In the genomic region with DNA sequence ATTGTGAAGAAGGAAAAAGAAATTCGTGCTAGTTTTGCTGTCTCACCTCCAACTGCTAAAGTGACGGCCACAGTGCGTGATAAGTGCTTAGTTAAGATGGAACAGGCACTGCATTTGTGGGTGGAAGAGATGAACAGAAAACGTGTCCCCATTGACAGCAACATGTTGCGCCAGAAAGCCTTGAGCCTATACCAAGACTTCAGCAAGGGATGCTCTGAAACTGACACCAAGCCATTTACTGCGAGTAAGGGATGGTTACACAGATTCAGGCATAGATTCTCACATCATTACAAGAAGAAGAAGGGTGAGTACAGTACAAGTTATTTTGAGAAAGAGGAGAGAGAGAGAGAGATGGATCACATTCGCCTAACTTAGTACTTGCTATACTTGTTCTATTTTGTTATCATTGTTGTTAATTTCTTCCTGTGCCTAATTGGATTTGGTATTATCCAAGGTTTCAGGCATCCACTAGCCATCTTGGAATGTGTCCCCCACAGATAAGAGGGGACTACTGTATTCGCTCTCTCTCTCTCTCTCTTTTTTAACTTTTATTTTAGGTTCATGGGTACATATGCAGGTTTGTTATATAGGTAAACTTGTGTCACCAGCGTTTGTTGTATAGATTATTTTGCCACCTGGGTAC, we compare ENCODE assay signal across 8 cellular contexts. TPM values are rescaled to one million over a fixed set of nuclear protein-coding genes. Genes with fewer than 3 reads are reported as not detected.
A peak's percentile ranks its signal among the peaks of the same experiment; 100 is the strongest.
DNase-seq lines count a peak whose midpoint lies in the region; ATAC-seq, FAIRE-seq and TF ChIP-seq lines count a peak whose summit lies in the region.
"Not testable (repeated sequence)": the region's sequence is repeated elsewhere in the genome, so short reads cannot be mapped to it uniquely, and the experiment has no call there.

No MANE protein-coding gene starts in this region.

- not testable (repeated sequence) for H3K4ac ChIP-seq in H9 (ENCODE audit: low read depth, low read length)

- H3K23me2 ChIP-seq in H9 (ENCODE audit: insufficient read length, low read depth, low read length, poor library complexity, severe bottlenecking): not testable (repeated sequence)

- H3K27me3 Mint-ChIP-seq in H9 (ENCODE audit: low read depth); activated T-cell treated with anti-CD3 and anti-CD28 coated beads, Interleukin-2, amount 50 U/mL, for 4 hours (ENCODE audit: low read depth): not testable (repeated sequence)

- not testable (repeated sequence) for H2BK12ac ChIP-seq in H9 (ENCODE audit: insufficient read length, low read depth, low read length)

- not testable (repeated sequence) for FAIRE-seq in A549 (lab: Jason Lieb, UNC)

- 75% methylated on average over 8 of the region's 9 CpGs for WGBS in A549 (ENCODE audit: missing lambda C conversion rate)
- WGBS in H9 (ENCODE audit: extremely low coverage, insufficient read length, low lambda C conversion rate): no CpG with 5 or more reads among the region's 9 CpGs

- not testable (repeated sequence) for H3T11ph ChIP-seq in H9 (ENCODE audit: low read length)

- not testable (repeated sequence) for H3K27ac ChIP-seq in A549
- H3K27ac ChIP-seq in H9 (ENCODE audit: insufficient read length, low read depth, low read length): peak overlapping the region; percentile 43
- H3K27ac ChIP-seq in OCI-LY3 (ENCODE audit: low read length): peak overlapping the region; percentile 97

- CTCF ChIA-PET in A549 (lab: Yijun Ruan, JAX): interaction anchor here (1.2 to 1.4 kb wide), 2 partner anchors 10 to 26 kb away, joined by 3 to 4 read pairs; no protein-coding TSS in a partner anchor

- not testable (repeated sequence) for H3K9me3 ChIP-seq in A549; H9 (ENCODE audit: control insufficient read depth, low read depth, low read length); OCI-LY3 (ENCODE audit: insufficient read depth, low read length)

- not testable (repeated sequence) for H2BK5ac ChIP-seq in H9 (ENCODE audit: insufficient read length, low read length)

- H3K4me3 ChIP-seq in A549: not testable (repeated sequence)
- H3K4me3 ChIP-seq in OCI-LY3 (ENCODE audit: low read length): peak overlapping the region; percentile 75

- not testable (repeated sequence) for H3K23ac ChIP-seq in H9 (ENCODE audit: insufficient read length, low read depth, low read length)

- not testable (repeated sequence) for H3K36me3 ChIP-seq in OCI-LY3 (replicated peaks; ENCODE audit: low read depth, low read length)

- H3K4me1 ChIP-seq in A549 (peaks cover 14% of the 10 kb centered on the region), OCI-LY3 (ENCODE audit: low read length) (peaks cover 35% of the 10 kb centered on the region)
- H3K4me1 ChIP-seq in H9 (ENCODE audit: insufficient read depth, low read length): not testable (repeated sequence)

- not testable (repeated sequence) for H4K8ac ChIP-seq in H9 (replicated peaks; ENCODE audit: insufficient read length, low read depth, low read length)

- not testable (repeated sequence) for H3K9ac ChIP-seq in H9 (ENCODE audit: extremely low read depth, insufficient read length, low read length)
- H3K9ac ChIP-seq in OCI-LY3 (ENCODE audit: low read length): peak overlapping the region; percentile 71

- TF ChIP-seq CTCF in A549 (IDR thresholded peaks at IDR 0.05); H9 (conservative IDR thresholded peaks at IDR 0.05); OCI-LY3 (IDR thresholded peaks at IDR 0.05; ENCODE audit: low read depth, low read length): not testable (repeated sequence)

- not testable (repeated sequence) for H4K20me1 ChIP-seq in H9 (ENCODE audit: control insufficient read depth, insufficient read depth, insufficient read length); OCI-LY3 (ENCODE audit: insufficient read depth, low read length)

- POLR2A ChIA-PET in A549 (lab: Yijun Ruan, JAX): not testable (repeated sequence)

- not testable (repeated sequence) for TF ChIP-seq EP300 in A549 (IDR thresholded peaks at IDR 0.05)

- not testable (repeated sequence) for TF ChIP-seq POLR2A in A549 (IDR thresholded peaks at IDR 0.05; ENCODE audit: low read length)

- not testable (repeated sequence) for H3K79me1 ChIP-seq in H9 (ENCODE audit: insufficient read depth, low read depth, low read length, poor library complexity, severe bottlenecking)

- not testable (repeated sequence) for H3K9me3 Mint-ChIP-seq in H9; activated T-cell treated with anti-CD3 and anti-CD28 coated beads, Interleukin-2, amount 50 U/mL, for 4 hours

- not testable (repeated sequence) for H2AK5ac ChIP-seq in H9 (ENCODE audit: insufficient read length, low read length)

- not testable (repeated sequence) for H3K56ac ChIP-seq in H9 (ENCODE audit: insufficient read length, low read depth, low read length)

- not testable (repeated sequence) for H3K36me3 Mint-ChIP-seq in H9 (ENCODE audit: insufficient read depth in 1 of 3, low read depth in 3 of 3); activated T-cell treated with anti-CD3 and anti-CD28 coated beads, Interleukin-2, amount 50 U/mL, for 4 hours (ENCODE audit: insufficient read depth)

- not testable (repeated sequence) for DNase-seq in A549 (ENCODE audit: low read depth in 1 of 2, low spot score in 1 of 2); H9; activated T-cell treated with anti-CD3 and anti-CD28 coated beads, Interleukin-2, amount 50 U/mL, for 4 hours; Right ventricle myocardium superior; sciatic nerve (ENCODE audit: low spot score)

- ATAC-seq in A549: peak in 1 of 2 experiments; percentile 44; a peak in 3 of 6 replicates
- ATAC-seq in GM19025 (IDR thresholded peaks at IDR 0.05; ENCODE audit: low read depth, unreplicated experiment): peak; percentile 47
- peak; percentile 45 for ATAC-seq in HG03378 (IDR thresholded peaks at IDR 0.05; ENCODE audit: unreplicated experiment)
- ATAC-seq in activated T-cell treated with anti-CD3 and anti-CD28 coated beads, Interleukin-2, amount 50 U/mL, for 4 hours: peak; percentile 83 to 86
- ATAC-seq in Right ventricle myocardium superior (ENCODE audit: poor library complexity): peak; percentile 39
- ATAC-seq in sciatic nerve: peak; percentile 35

- H3K4me2 ChIP-seq in A549 (peak overlapping the region; percentile 49; the same call in 1 of the 3 replicates), H9 (ENCODE audit: insufficient read depth, insufficient read length, low read length) (peak overlapping the region; percentile 22), OCI-LY3 (ENCODE audit: low read length) (peak overlapping the region; percentile 96)

- not testable (repeated sequence) for H4K5ac ChIP-seq in H9 (ENCODE audit: insufficient read length, low read depth, low read length)

- intact Hi-C loops in Right ventricle myocardium superior (cut with DNase I); sciatic nerve (cut with DNase I): not testable (repeated sequence)

- not testable (repeated sequence) for H2BK15ac ChIP-seq in H9 (ENCODE audit: low read depth, low read length)

- H3K27ac Mint-ChIP-seq in H9: peak overlapping the region; percentile 14 to 95 (median 70); a peak in 5 of 7 replicates

- H3K18ac ChIP-seq in H9 (ENCODE audit: insufficient read length, low read depth, low read length): not testable (repeated sequence)

- H3K4me1 Mint-ChIP-seq in H9: peaks cover 35 to 41% of the 10 kb centered on the region in 2 experiments
- H3K4me1 Mint-ChIP-seq in activated T-cell treated with anti-CD3 and anti-CD28 coated beads, Interleukin-2, amount 50 U/mL, for 4 hours (ENCODE audit: low read depth): peaks cover 36% of the 10 kb centered on the region

- H3K27me3 ChIP-seq in H9 (ENCODE audit: insufficient read depth, low read length); OCI-LY3 (ENCODE audit: low read depth, low read length): not testable (repeated sequence)

- not testable (repeated sequence) for H2BK20ac ChIP-seq in H9 (ENCODE audit: low read depth, low read length, poor library complexity, severe bottlenecking)

- H3K79me2 ChIP-seq in H9 (ENCODE audit: insufficient read depth, low read length): not testable (repeated sequence)
- H3K79me2 ChIP-seq in OCI-LY3 (ENCODE audit: low read length): peaks cover 13% of the 10 kb centered on the region; the same call in 1 of the 2 replicates

- not testable (repeated sequence) for H2AFZ ChIP-seq in H9 (ENCODE audit: low read length); OCI-LY3 (ENCODE audit: low read depth, low read length)

- not testable (repeated sequence) for H4K91ac ChIP-seq in H9 (ENCODE audit: insufficient read length, low read depth, low read length)

- H3K4me3 Mint-ChIP-seq in H9: peak overlapping the region; percentile 51 to 64; a peak in 4 of 5 replicates
- peak overlapping the region; percentile 79 for H3K4me3 Mint-ChIP-seq in activated T-cell treated with anti-CD3 and anti-CD28 coated beads, Interleukin-2, amount 50 U/mL, for 4 hours

- not testable (repeated sequence) for H3K14ac ChIP-seq in H9 (ENCODE audit: insufficient read depth, low read length)

- not testable (repeated sequence) for TF ChIP-seq RAD21 in A549 (conservative IDR thresholded peaks at IDR 0.05 in 1 of 2, IDR thresholded peaks at IDR 0.05 in 1 of 2)

- H2BK120ac ChIP-seq in H9 (ENCODE audit: low read depth, low read length, poor library complexity, severe bottlenecking): not testable (repeated sequence)

RNA-seq across cellular contexts. Expression of gene GTF2I, which starts 6.9 kb away (rescaled TPM):
- polyA plus RNA-seq in A549 (2011; rRNA removed) (107 and 123 TPM in 2 replicates), A549 (2017; fragmentation: RNase III; extraction: RNeasy Plus Mini Kit Qiagen cat#74134 plus additional on column Dnase treatment) (141 to 146 TPM (median 144 TPM) in 3 replicates)
- 59.9 and 87.3 TPM in 2 replicates for polyA plus RNA-seq in A549 (2012; cell fraction: cytosol; rRNA removed)
- 151 and 354 TPM in 2 replicates for polyA plus RNA-seq in A549 (2012; cell fraction: nucleus; rRNA removed)
- polyA minus RNA-seq in A549 (2011; rRNA and poly(A)+ RNA removed): 43.0 and 56.8 TPM in 2 replicates
- total RNA-seq in H9 (2021) (345 and 357 TPM in 2 replicates), Right ventricle myocardium superior (117 TPM), sciatic nerve (246 TPM)
- 100 to 1,000 TPM; 161 to 195 (median 181) TPM for total RNA-seq in activated T-cell treated with anti-CD3 and anti-CD28 coated beads, Interleukin-2, amount 50 U/mL, for 4 hours

Comparison
In these comparisons a context has a peak if more than half of its experiments do, and no peak if none do; other contexts are left out.
1. H3K4me2 ChIP-seq: peak in every context shown above with its lines; median percentile 96 in OCI-LY3; 49 in A549; 22 in H9.